Comparison of ENCODE assay signal across 15 cellular contexts in the genomic region with DNA sequence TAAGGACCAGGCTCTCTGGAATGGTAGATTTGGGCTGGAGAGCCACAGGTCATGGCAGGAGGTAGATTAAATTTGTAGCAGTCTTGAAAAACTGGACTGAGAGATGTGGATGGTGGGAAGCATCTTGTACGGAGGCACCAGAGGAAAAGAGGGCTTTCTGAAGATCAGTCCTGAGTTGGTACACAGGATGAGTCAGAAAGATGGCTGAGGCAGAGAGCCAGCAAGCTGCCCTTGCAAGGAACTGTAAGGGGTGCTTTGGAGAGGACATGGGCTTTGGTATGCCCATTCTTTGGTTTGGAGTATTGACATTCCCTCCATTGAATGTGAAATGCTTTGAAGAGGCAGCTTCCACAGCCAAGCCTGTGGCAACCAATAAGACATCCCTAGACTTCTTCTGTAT. TPM values are rescaled to one million over a fixed set of nuclear protein-coding genes. Genes with fewer than 3 reads are reported as not detected.
A peak's percentile ranks its signal among the peaks of the same experiment; 100 is the strongest.
DNase-seq lines count a peak whose midpoint lies in the region; TF ChIP-seq lines count a peak whose summit lies in the region.
"Had no signal": no experiment of that assay in that cellular context is flagged by ENCODE, and none has a peak within 500 bp of the region (broad histone marks: within the 10 kb centered on the region; RNA-seq: fewer than 3 reads in every experiment).

No MANE protein-coding gene starts in this region.

- H3K9me3 ChIP-seq in left ventricle myocardium inferior (replicated peaks): no peaks in the 10 kb centered on the region
- no peaks in the 10 kb centered on the region for H3K9me3 ChIP-seq in right atrium auricular region
- H3K9me3 ChIP-seq in ascending aorta: no peaks in the 10 kb centered on the region
- H3K9me3 ChIP-seq in stomach smooth muscle (ENCODE audit: control insufficient read depth in 2 of 2, low read length in 2 of 2): no peaks in the 10 kb centered on the region
- H3K9me3 ChIP-seq: BLaER1 treated with 17β-estradiol and CSF1 and Interleukin-3, amounts not matched to agents 10 nM and 100 nM; HAP-1 had no signal

- H3K4me3 ChIP-seq in left ventricle myocardium inferior: no peak overlapping the region
- no peak overlapping the region for H3K4me3 ChIP-seq in right atrium auricular region
- no peak overlapping the region for H3K4me3 ChIP-seq in ascending aorta
- no peak overlapping the region for H3K4me3 ChIP-seq in stomach smooth muscle (ENCODE audit: low read length in 2 of 2)
- H3K4me3 ChIP-seq: BLaER1 treated with 17β-estradiol and CSF1 and Interleukin-3, amounts not matched to agents 10 nM and 100 nM; GM23248; HAP-1 had no signal

- TF ChIP-seq CTCF in left ventricle myocardium inferior (IDR thresholded peaks at IDR 0.05; ENCODE audit: borderline replicate concordance) (no peak), right atrium auricular region (IDR thresholded peaks at IDR 0.05) (no peak), ascending aorta (IDR thresholded peaks at IDR 0.05) (no peak), GM10248 (IDR thresholded peaks at IDR 0.05; ENCODE audit: control extremely low read depth, extremely low read depth, low read depth, missing control alignments) (no peak)

- H3K9ac ChIP-seq in stomach smooth muscle (ENCODE audit: low read length in 2 of 2): no peak overlapping the region
- H3K9ac ChIP-seq: BLaER1 treated with 17β-estradiol and CSF1 and Interleukin-3, amounts not matched to agents 10 nM and 100 nM; GM23248 had no signal

- H3K36me3 ChIP-seq in left ventricle myocardium inferior (peaks cover 19% of the 10 kb centered on the region), right atrium auricular region (peaks cover 31% of the 10 kb centered on the region), ascending aorta (peaks cover 11 to 64% of the 10 kb centered on the region in 2 donors), stomach smooth muscle (ENCODE audit: control insufficient read depth in 2 of 2, insufficient read depth in 2 of 2, low read length in 2 of 2) (peaks cover 18 to 26% of the 10 kb centered on the region in 2 donors)
- H3K36me3 ChIP-seq: BLaER1 treated with 17β-estradiol and CSF1 and Interleukin-3, amounts not matched to agents 10 nM and 100 nM; HAP-1 had no signal

- no peaks in the 10 kb centered on the region for H3K27me3 ChIP-seq in left ventricle myocardium inferior (ENCODE audit: low read depth)
- no peaks in the 10 kb centered on the region for H3K27me3 ChIP-seq in right atrium auricular region
- no peaks in the 10 kb centered on the region for H3K27me3 ChIP-seq in ascending aorta
- H3K27me3 ChIP-seq in stomach smooth muscle (ENCODE audit: control insufficient read depth in 1 of 2, insufficient read depth in 2 of 2, low read length in 2 of 2): no peaks in the 10 kb centered on the region
- H3K27me3 ChIP-seq: BLaER1 treated with 17β-estradiol and CSF1 and Interleukin-3, amounts not matched to agents 10 nM and 100 nM had no signal

- peaks cover 11% of the 10 kb centered on the region for H3K4me1 ChIP-seq in left ventricle myocardium inferior
- no peaks in the 10 kb centered on the region for H3K4me1 ChIP-seq in right atrium auricular region
- H3K4me1 ChIP-seq in ascending aorta: peaks cover 0 to 2% of the 10 kb centered on the region in 2 donors
- H3K4me1 ChIP-seq in stomach smooth muscle (ENCODE audit: control insufficient read depth, insufficient read depth, low read length): no peaks in the 10 kb centered on the region
- H3K4me1 ChIP-seq: BLaER1 treated with 17β-estradiol and CSF1 and Interleukin-3, amounts not matched to agents 10 nM and 100 nM; HAP-1 had no signal

- peak overlapping the region; percentile 28 for H3K27ac ChIP-seq in left ventricle myocardium inferior (replicated peaks)
- H3K27ac ChIP-seq in right atrium auricular region: peak overlapping the region in 1 of 2 donors; percentile 37
- H3K27ac ChIP-seq in ascending aorta: peak overlapping the region; percentile 41 to 47
- peak overlapping the region; percentile 11 for H3K27ac ChIP-seq in stomach smooth muscle (ENCODE audit: low read length)
- H3K27ac ChIP-seq: BLaER1 treated with 17β-estradiol and CSF1 and Interleukin-3, amounts not matched to agents 10 nM and 100 nM; GM23248 had no signal

- CTCF ChIA-PET in GM10248 (lab: Yijun Ruan, JAX): no interaction called here

- POLR2A ChIA-PET in GM10248 (lab: Yijun Ruan, JAX): no interaction called here

- DNase-seq in left ventricle myocardium inferior (no peak), right atrium auricular region (ENCODE audit: low spot score) (no peak), ascending aorta (ENCODE audit: low spot score in 2 of 2) (no peak), GM10248 (ENCODE audit: extremely low spot score) (no peak)
- no peak for DNase-seq in activated CD4-positive, alpha-beta T cell treated with anti-CD3 and anti-CD28 coated beads for 4 hours
- no peak for DNase-seq in activated CD8-positive, alpha-beta memory T cell treated with anti-CD3 and anti-CD28 coated beads, Interleukin-2, amount 50 U/mL, for 48 hours
- DNase-seq: Calu3; CD8-positive, alpha-beta T cell; DMS79 treated with DMSO at 0.1 percent for 48 hours; GM23248 had no signal

- intact Hi-C loops in left ventricle myocardium inferior (cut with micrococcal nuclease): no loop called here
- intact Hi-C loops in ascending aorta (cut with DNase I): no loop called here

RNA-seq across cellular contexts. Expression of a gene that starts 55.9 kb away (rescaled TPM):
- total RNA-seq in left ventricle myocardium inferior: 57.3 TPM
- total RNA-seq in right atrium auricular region: 10 to 100 TPM; 50.6 to 65.1 TPM
- total RNA-seq in ascending aorta: 153 TPM
- total RNA-seq: A172; Calu3; CD8-positive, alpha-beta T cell; HT1080 had no signal
